1 cellular context compared by ENCODE assay signal in the genomic region with DNA sequence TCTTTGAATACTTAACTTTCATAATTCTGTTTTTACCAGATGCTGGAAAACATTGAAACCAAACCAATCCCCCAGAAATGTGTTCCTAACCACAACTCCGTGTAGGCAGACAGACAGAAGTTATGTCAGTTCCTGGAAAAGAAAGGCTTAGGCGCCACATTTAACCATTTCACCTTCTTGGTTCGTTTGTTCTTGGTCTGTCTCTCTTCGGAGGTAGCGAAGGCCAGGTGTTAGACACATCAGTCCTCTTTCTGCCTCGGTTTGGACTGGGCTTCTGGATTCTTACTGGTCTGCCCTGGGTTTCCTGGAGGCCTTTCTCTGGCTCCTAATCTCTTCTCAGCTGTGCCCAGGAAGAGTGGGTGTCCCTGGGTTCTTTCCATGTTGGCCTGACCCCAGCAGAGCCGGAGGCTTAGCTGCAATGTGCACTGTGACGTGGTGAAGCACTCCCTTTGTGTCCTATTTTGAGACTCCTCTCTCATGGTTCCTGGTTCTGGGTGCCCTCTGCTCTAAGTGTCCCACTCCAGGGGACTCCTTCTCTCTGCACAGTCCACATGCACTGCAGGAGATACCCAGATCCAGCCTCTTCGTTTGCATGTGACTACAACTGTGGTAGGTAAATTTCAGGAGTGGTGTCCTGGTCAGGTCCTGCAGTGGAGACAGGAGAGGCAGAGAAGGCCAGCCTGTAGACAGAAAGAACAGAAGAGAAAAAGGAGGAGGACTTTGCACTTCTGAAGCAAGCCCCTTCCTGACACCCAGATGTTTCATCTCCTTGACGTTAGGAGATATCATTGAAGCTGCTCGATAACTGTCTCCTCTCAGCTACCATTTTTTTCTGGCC.
TF ChIP-seq lines count a peak whose summit lies in the region.

No MANE protein-coding gene starts in this region.

TF ChIP-seq in endothelial cell of umbilical vein, 7 proteins besides CTCF, POLR2A, EP300 and RAD21 (continued from another document):
- TF ChIP-seq, protein P1, sequence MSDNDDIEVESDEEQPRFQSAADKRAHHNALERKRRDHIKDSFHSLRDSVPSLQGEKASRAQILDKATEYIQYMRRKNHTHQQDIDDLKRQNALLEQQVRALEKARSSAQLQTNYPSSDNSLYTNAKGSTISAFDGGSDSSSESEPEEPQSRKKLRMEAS (IDR thresholded peaks at IDR 0.05; ENCODE audit: insufficient read depth, insufficient read length), result no peak
- TF ChIP-seq GATA2 (IDR thresholded peaks at IDR 0.05; ENCODE audit: insufficient read depth, insufficient read length, low read depth, low read length) (no peak), POLR2AphosphoS5 (IDR thresholded peaks at IDR 0.05; ENCODE audit: insufficient read depth, low read depth, low read length) (no peak)
